ENCODE assay signal across 24 cellular contexts in the genomic region with DNA sequence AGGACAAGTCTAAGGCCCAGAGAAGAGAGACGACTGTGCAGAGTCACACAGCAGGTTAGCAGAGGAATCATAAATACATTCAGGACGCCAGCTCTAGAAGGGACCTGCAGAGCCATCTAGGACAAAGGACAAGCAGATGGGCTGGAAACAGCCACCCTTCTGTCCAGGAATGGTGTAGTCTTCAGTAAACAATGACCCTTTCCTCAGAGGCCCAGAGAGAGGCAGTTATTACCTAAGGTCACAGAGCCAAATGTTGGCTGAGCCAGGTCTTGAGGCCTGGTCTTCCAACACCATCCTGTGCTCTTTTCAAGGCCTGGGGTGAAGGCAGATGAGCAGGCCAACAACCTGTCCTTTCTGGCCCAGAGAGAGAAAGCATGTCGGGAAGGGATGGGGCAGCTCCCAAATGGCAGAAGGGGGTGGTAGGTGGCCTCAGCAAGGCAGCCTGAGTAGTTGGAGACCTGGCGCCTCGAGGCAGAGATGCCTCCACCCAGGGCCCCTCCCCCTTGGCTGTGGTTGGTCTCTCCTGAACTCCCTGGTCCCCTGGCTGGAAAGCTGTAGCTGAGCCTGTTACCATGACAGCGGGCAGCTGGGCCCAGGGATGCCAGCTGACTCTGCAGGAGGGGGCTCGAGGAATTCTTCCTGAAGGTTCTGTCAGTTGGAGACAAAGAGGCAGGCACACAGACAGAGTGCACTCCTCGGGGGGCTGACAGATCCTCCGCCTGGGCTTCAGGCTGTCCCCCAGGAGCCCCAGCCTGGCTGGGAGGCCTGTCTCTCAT. TPM values are rescaled to one million over a fixed set of nuclear protein-coding genes. Genes with fewer than 3 reads are reported as not detected.
A peak's percentile ranks its signal among the peaks of the same experiment; 100 is the strongest.
DNase-seq lines count a peak whose midpoint lies in the region; ATAC-seq lines count a peak whose summit lies in the region.
"Had no signal": no experiment of that assay in that cellular context is flagged by ENCODE, and none has a peak within 500 bp of the region (broad histone marks: within the 10 kb centered on the region; RNA-seq: fewer than 3 reads in every experiment).

No MANE protein-coding gene starts in this region.

- peaks cover 2% of the 10 kb centered on the region for H3K79me1 ChIP-seq in mesenchymal stem cell (replicated peaks; ENCODE audit: low read length, poor library complexity, severe bottlenecking)

- 87% methylated on average over 9 of the region's 9 CpGs for WGBS in mesenchymal stem cell

- H3K23ac ChIP-seq in mesenchymal stem cell (ENCODE audit: low read length in 2 of 2) = no peak overlapping the region

- no peak overlapping the region for H3K4ac ChIP-seq in mesenchymal stem cell (ENCODE audit: low read depth in 1 of 2, low read length in 2 of 2)

- H2AK5ac ChIP-seq in mesenchymal stem cell (ENCODE audit: low read length, severe bottlenecking) = no peak overlapping the region

- H3K4me1 ChIP-seq in mesenchymal stem cell (ENCODE audit: control insufficient read depth, insufficient read depth, low read depth, low read length) = peaks cover 3% of the 10 kb centered on the region
- H3K4me1 ChIP-seq: ascending aorta, gastroesophageal sphincter, stomach had no signal

- H3K36me3 ChIP-seq in mesenchymal stem cell (ENCODE audit: control insufficient read depth in 1 of 2, insufficient read depth in 2 of 2, low read depth in 1 of 2, low read length in 2 of 2) = peaks cover 48 to 68% of the 10 kb centered on the region in 2 experiments
- H3K36me3 ChIP-seq: neutrophil had no signal

- peak; percentile 81 for DNase-seq in COR-L47 (lab: John Stamatoyannopoulos, UW)
- DNase-seq in NCI-H1417 (lab: John Stamatoyannopoulos, UW) = peak in 2 of 3 experiments; percentile 82 to 93
- DNase-seq in cerebellar cortex (ENCODE audit: low spot score) = peak; percentile 97
- no peak for DNase-seq in mesenchymal stem cell
- no peak for DNase-seq in iPS-NIHi7 (ENCODE audit: extremely low spot score)
- DNase-seq in KBM-7 = no peak
- DNase-seq: activated B cell treated with CpG ODN at 0.5 μM for 24 hours; activated CD8-positive, alpha-beta T cell treated with anti-CD3 and anti-CD28 coated beads for 36 hours; activated naive CD4-positive, alpha-beta T cell treated with Interleukin-2 at 50 U/mL for 16 hours; activated T-cell treated with anti-CD3 and anti-CD28 coated beads, Interleukin-2, amount 50 U/mL, for 4 hours; CD8-positive, alpha-beta memory T cell; effector CD8-positive, alpha-beta T cell; left colon; NCI-H1092; stimulated activated CD4-positive, alpha-beta T cell treated with anti-CD3 and anti-CD28 coated beads, Interleukin-4, amount 100 ng/mL, for 4 hours; stomach; T-helper 9 cell had no signal

- H2BK12ac ChIP-seq in mesenchymal stem cell (ENCODE audit: low read length in 2 of 2) = no peak overlapping the region

- no peak overlapping the region for H3K18ac ChIP-seq in mesenchymal stem cell (ENCODE audit: low read depth in 1 of 2, low read length in 2 of 2)

- H3K27me3 ChIP-seq in mesenchymal stem cell (ENCODE audit: control insufficient read depth in 1 of 2, insufficient read depth in 1 of 2, low read length in 2 of 2) = no peaks in the 10 kb centered on the region
- H3K27me3 ChIP-seq: ascending aorta, gastroesophageal sphincter, neutrophil, stomach had no signal

- no peak overlapping the region for H3K27ac ChIP-seq in mesenchymal stem cell (ENCODE audit: low read length, poor library complexity, severe bottlenecking)
- H3K27ac ChIP-seq: ascending aorta, gastroesophageal sphincter, neutrophil, stomach had no signal

- H2BK120ac ChIP-seq in mesenchymal stem cell (ENCODE audit: low read depth, low read length) = no peak overlapping the region

- no peak overlapping the region for H3K9ac ChIP-seq in mesenchymal stem cell (ENCODE audit: low read length)

- ATAC-seq in GM19395 (IDR thresholded peaks at IDR 0.05; ENCODE audit: unreplicated experiment) (no peak), HG03097 (IDR thresholded peaks at IDR 0.05; ENCODE audit: low FRiP score, unreplicated experiment) (no peak)
- ATAC-seq: activated CD8-positive, alpha-beta T cell treated with anti-CD3 and anti-CD28 coated beads for 36 hours; activated T-cell treated with anti-CD3 and anti-CD28 coated beads, Interleukin-2, amount 50 U/mL, for 4 hours; esophagus mucosa; gastroesophageal sphincter; HCT116; left colon had no signal

- no peak overlapping the region for H3K14ac ChIP-seq in mesenchymal stem cell (ENCODE audit: low read length in 2 of 2)

- H4K8ac ChIP-seq in mesenchymal stem cell (ENCODE audit: low read length) = no peak overlapping the region

- no peak overlapping the region for H3K4me2 ChIP-seq in mesenchymal stem cell (ENCODE audit: low read length, poor library complexity, severe bottlenecking)

- H2AFZ ChIP-seq in mesenchymal stem cell (ENCODE audit: low read depth, low read length) = no peak overlapping the region

- no peak overlapping the region for H2BK5ac ChIP-seq in mesenchymal stem cell (ENCODE audit: low read depth, low read length, poor library complexity, severe bottlenecking)

- in situ Hi-C loops in KBM-7 (cut with MboI; ENCODE audit: low pct_unique_long_range_greater_than_20kb, low sequenced_read_pairs) = no loop called here

- H4K91ac ChIP-seq in mesenchymal stem cell (ENCODE audit: low read length) = peak overlapping the region; percentile 21

- no peaks in the 10 kb centered on the region for H3K9me3 ChIP-seq in mesenchymal stem cell (ENCODE audit: control insufficient read depth, low read length)
- H3K9me3 ChIP-seq: ascending aorta, gastroesophageal sphincter, neutrophil, stomach had no signal

- H3K4me3 ChIP-seq in mesenchymal stem cell (ENCODE audit: insufficient read depth in 1 of 2, low read depth in 1 of 2, low read length in 2 of 2) = no peak overlapping the region
- H3K4me3 ChIP-seq: ascending aorta, gastroesophageal sphincter, stomach had no signal

- no peak overlapping the region for H2BK15ac ChIP-seq in mesenchymal stem cell (ENCODE audit: low read depth, poor library complexity, severe bottlenecking)

RNA-seq across cellular contexts. Expression of gene EPB41L1, which starts 24.8 kb away (rescaled TPM):
- polyA plus RNA-seq in mesenchymal stem cell (2013, experiment 1 of 2) = 32.1 TPM
- 33.0 TPM for polyA plus RNA-seq in mesenchymal stem cell (2013, experiment 2 of 2)
- polyA plus RNA-seq: CD8-positive, alpha-beta memory T cell had no signal

RNA-seq across cellular contexts. Expression of gene AAR2, which starts 56.9 kb away (rescaled TPM):
- polyA plus RNA-seq in mesenchymal stem cell (2013, experiment 1 of 2) = 21.0 TPM
- polyA plus RNA-seq in mesenchymal stem cell (2013, experiment 2 of 2) = 20.5 TPM

Comparison
In these comparisons a context has a peak if more than half of its experiments do, and no peak if none do; other contexts are left out.
1. DNase-seq: peak in COR-L47 (single experiment), NCI-H1417 (2 of 3) and cerebellar cortex (single experiment); none in mesenchymal stem cell (single experiment), iPS-NIHi7 (single experiment) and KBM-7 (single experiment).